In genomic region chr7:159015081-159015893, GRCh38 we compare ENCODE assay signal across 11 cellular contexts.
DNase-seq lines count a peak whose midpoint lies in the region; ATAC-seq and TF ChIP-seq lines count a peak whose summit lies in the region.
"Had no signal": no experiment of that assay in that cellular context is flagged by ENCODE, and none has a peak within 500 bp of the region (broad histone marks: within the 10 kb centered on the region; RNA-seq: fewer than 3 reads in every experiment).

No MANE protein-coding gene starts in this region.

- intact Hi-C loops in aorta (cut with DNase I), result loop anchor here in 1 of 2 donors (2.0 kb wide), 1 partner anchor 84 kb away; no protein-coding TSS in a partner anchor

- H3K4me3 Mint-ChIP-seq in nephron, result no peak overlapping the region
- H3K4me3 Mint-ChIP-seq: activated naive CD4-positive, alpha-beta T cell treated with anti-CD3 and anti-CD28 coated beads for 36 hours; neural crest cell had no signal

- no peak for TF ChIP-seq CTCF in foreskin fibroblast (IDR thresholded peaks at IDR 0.05; ENCODE audit: low read depth, low read length)
- TF ChIP-seq CTCF in nephron (IDR thresholded peaks at IDR 0.05; ENCODE audit: unreplicated experiment in 3 of 3), result no peak

- DNase-seq in SIG-M5 treated with dmso at 0.1 percent for 504 hours (lab: John Stamatoyannopoulos, UW; ENCODE audit: unreplicated experiment) (peak; percentile 54), SIG-M5 (lab: John Stamatoyannopoulos, UW) (no peak), foreskin fibroblast (peak; percentile 5 to 26), aorta (peak; percentile 80 to 90), OCI-M2 (lab: John Stamatoyannopoulos, UW; ENCODE audit: unreplicated experiment) (no peak)
- DNase-seq: activated naive CD4-positive, alpha-beta T cell treated with anti-CD3 and anti-CD28 coated beads for 36 hours; NCI-H82 had no signal

- peaks cover 4 to 5% of the 10 kb centered on the region in 2 donors for H3K4me1 ChIP-seq in aorta (ENCODE audit: control insufficient read depth in 1 of 2, insufficient read depth in 2 of 2, low read length in 2 of 2)

- H3K27me3 Mint-ChIP-seq in nephron (ENCODE audit: low read depth), result peaks cover 17% of the 10 kb centered on the region

- no peaks in the 10 kb centered on the region for H3K9me3 Mint-ChIP-seq in nephron
- H3K9me3 Mint-ChIP-seq: neural crest cell had no signal

- H3K27me3 ChIP-seq in aorta (ENCODE audit: control insufficient read depth in 1 of 2, insufficient read depth in 2 of 2, low read length in 1 of 2), result no peaks in the 10 kb centered on the region

- no peak overlapping the region for H3K4me3 ChIP-seq in foreskin fibroblast (ENCODE audit: low read depth in 1 of 2, low read length in 2 of 2)
- H3K4me3 ChIP-seq in aorta (ENCODE audit: low read length in 2 of 2), result no peak overlapping the region

- no peaks in the 10 kb centered on the region for H3K36me3 Mint-ChIP-seq in nephron (ENCODE audit: low read depth)

- no peaks in the 10 kb centered on the region for H3K36me3 ChIP-seq in aorta (ENCODE audit: control insufficient read depth in 1 of 2, insufficient read depth in 2 of 2, low read length in 1 of 2)

- H3K9me3 ChIP-seq in aorta (ENCODE audit: control insufficient read depth, low read length), result no peaks in the 10 kb centered on the region

- peaks cover 45% of the 10 kb centered on the region for H3K4me1 Mint-ChIP-seq in nephron

- TF ChIP-seq POLR2A in GM18505 (IDR thresholded peaks at IDR 0.05; ENCODE audit: borderline replicate concordance, extremely low read depth, insufficient read depth, insufficient read length), result no peak

- ATAC-seq in aorta (ENCODE audit: low FRiP score) (peak; percentile 85), GM21576 (IDR thresholded peaks at IDR 0.05; ENCODE audit: unreplicated experiment) (no peak), GM18505 (IDR thresholded peaks at IDR 0.05; ENCODE audit: unreplicated experiment) (no peak)

- peak overlapping the region; percentile 9 to 78 (median 50) for H3K27ac Mint-ChIP-seq in nephron
- H3K27ac Mint-ChIP-seq: activated naive CD4-positive, alpha-beta T cell treated with anti-CD3 and anti-CD28 coated beads for 36 hours had no signal

- 9 to 11% methylated on average over 19 to 20 of the region's 20 CpGs for WGBS in aorta, 2 donors

- H3K27ac ChIP-seq in aorta (ENCODE audit: low read depth in 1 of 2, low read length in 2 of 2), result peak overlapping the region; percentile 64 to 97

Comparison
In these comparisons a context has a peak if more than half of its experiments do, and no peak if none do; other contexts are left out.
1. DNase-seq: peak in SIG-M5 treated with dmso at 0.1 percent for 504 hours (single experiment), foreskin fibroblast (2 of 2) and aorta (2 of 2); none in SIG-M5 (single experiment) and OCI-M2 (single experiment).